ENCODE assay signal across 25 cellular contexts in the genomic region with DNA sequence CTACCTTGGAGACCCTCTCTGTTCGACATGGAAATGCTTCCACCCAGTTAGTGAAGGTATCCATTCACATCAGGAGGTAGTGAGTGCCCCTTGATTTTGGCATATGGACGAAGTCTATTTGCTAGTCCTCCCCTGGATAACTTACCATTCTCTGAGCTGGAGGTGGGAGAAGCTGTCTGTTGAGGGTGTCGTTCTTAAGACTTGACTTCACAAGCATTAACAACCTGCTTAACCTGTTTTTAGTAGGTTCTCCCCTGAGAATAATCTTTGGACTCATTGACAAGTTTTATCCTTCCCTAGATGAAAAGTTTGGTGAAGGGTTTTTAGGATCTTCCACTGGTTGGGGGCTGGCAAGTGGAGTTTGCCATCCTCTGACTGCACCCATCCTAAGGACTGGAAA.
A peak's percentile ranks its signal among the peaks of the same experiment; 100 is the strongest.
DNase-seq lines count a peak whose midpoint lies in the region; ATAC-seq, FAIRE-seq and TF ChIP-seq lines count a peak whose summit lies in the region.
"Had no signal": no experiment of that assay in that cellular context is flagged by ENCODE, and none has a peak within 500 bp of the region (broad histone marks: within the 10 kb centered on the region; RNA-seq: fewer than 3 reads in every experiment).

No MANE protein-coding gene starts in this region.

- H3K9ac ChIP-seq in SK-N-SH = peak overlapping the region; percentile 42; the same call in 1 of the 2 replicates
- no peak overlapping the region for H3K9ac ChIP-seq in K562 (ENCODE audit: insufficient read depth in 1 of 2, low read depth in 2 of 2, low read length in 2 of 2)

- no peaks in the 10 kb centered on the region for H3K79me2 ChIP-seq in SK-N-SH (ENCODE audit: insufficient read depth)
- H3K79me2 ChIP-seq in K562 (ENCODE audit: control insufficient read depth, insufficient read depth, low read length) = no peaks in the 10 kb centered on the region

- no peak for TF ChIP-seq POLR2A in K562 (conservative IDR thresholded peaks at IDR 0.05)

- no peak overlapping the region for H3K4me3 ChIP-seq in SK-N-SH (ENCODE audit: low read depth in 2 of 2, low read length in 1 of 2)
- H3K4me3 ChIP-seq in K562 = no peak overlapping the region

- BruUV-seq in K562 (replicated peaks; lab: Mats Ljungman, UMichigan) = no TSS peak

- H3K27ac ChIP-seq in SK-N-SH (ENCODE audit: low read depth in 2 of 2, low read length in 1 of 2) (peak overlapping the region in 1 of 2 experiments; percentile 95; a peak in 2 of 4 replicates), K562 (ENCODE audit: extremely low read depth, low read depth, low read length) (peak overlapping the region; percentile 98; the same call in 1 of the 3 replicates), foreskin keratinocyte (peak overlapping the region; percentile 7)

- TF ChIP-seq CTCF in SK-N-SH (IDR thresholded peaks at IDR 0.05) = no peak
- no peak for TF ChIP-seq CTCF in K562 (IDR thresholded peaks at IDR 0.05 in 2 of 3, conservative IDR thresholded peaks at IDR 0.05 in 1 of 3; ENCODE audit: insufficient read depth in 2 of 3, low read depth in 1 of 3, low read length in 3 of 3)
- TF ChIP-seq CTCF in foreskin keratinocyte (conservative IDR thresholded peaks at IDR 0.05) = no peak

- no peaks in the 10 kb centered on the region for H3K9me3 ChIP-seq in SK-N-SH
- H3K9me3 ChIP-seq in K562 (replicated peaks; ENCODE audit: control insufficient read depth, insufficient read depth, low read depth, low read length) = peaks cover 38% of the 10 kb centered on the region

- no peaks in the 10 kb centered on the region for H3K9me2 ChIP-seq in SK-N-SH

- no peaks in the 10 kb centered on the region for H4K20me1 ChIP-seq in SK-N-SH (ENCODE audit: insufficient read depth)
- no peaks in the 10 kb centered on the region for H4K20me1 ChIP-seq in K562 (replicated peaks; ENCODE audit: control insufficient read depth, insufficient read depth, low read length)

- no peaks in the 10 kb centered on the region for H3K9me1 ChIP-seq in K562 (ENCODE audit: control insufficient read depth, insufficient read depth, low read length)

- 69% methylated on average over 3 of the region's 3 CpGs for WGBS in SK-N-SH (ENCODE audit: low lambda C conversion rate)
- 73% methylated on average over 3 of the region's 3 CpGs for WGBS in K562 (ENCODE audit: insufficient coverage, low coverage, missing lambda C conversion rate)

- peaks cover 20% of the 10 kb centered on the region for H3F3A ChIP-seq in SK-N-SH (replicated peaks; ENCODE audit: insufficient read depth)

- DNase-seq in SK-N-SH (no peak), K562 (ENCODE audit: extremely low read depth in 1 of 4, low spot score in 3 of 4) (no peak), foreskin keratinocyte (no peak), NCI-H128 (lab: John Stamatoyannopoulos, UW; ENCODE audit: unreplicated experiment) (no peak), H4 (ENCODE audit: low spot score) (no peak)
- DNase-seq: AML-193; C1 segment of cervical spinal cord; Calu3; CD8-positive, alpha-beta T cell; DMS53; GDM1; H7; KG1; NCI-H1092 treated with DMSO at 0.1 percent for 48 hours; NCI-H146; NCI-H2029; NCI-H2171 treated with DMSO at 0.1 percent for 48 hours; NCI-H446; NCI-H526; OCI-M1; SHP77 treated with DMSO at 0.1 percent for 48 hours; T-cell had no signal

- no peak for FAIRE-seq in K562 (lab: Jason Lieb, UNC)

- POLR2A ChIA-PET in SK-N-SH (lab: Yijun Ruan, JAX) (no interaction called here), K562 (lab: Yijun Ruan, JAX) (no interaction called here)

- H2AFZ ChIP-seq in SK-N-SH (ENCODE audit: low read depth) (no peak overlapping the region), K562 (ENCODE audit: low read depth, low read length) (peak overlapping the region; percentile 68)

- intact Hi-C loops in K562 (cut with micrococcal nuclease) = loop anchor here (10.0 kb wide), 1 partner anchor 1048 kb away; no protein-coding TSS in a partner anchor

- CTCF ChIA-PET in SK-N-SH (lab: Yijun Ruan, JAX) = no interaction called here
- CTCF ChIA-PET in K562 (lab: Yijun Ruan, JAX; ENCODE audit: low intra/inter-chr PET ratio) = no interaction called here

- peaks cover 0 to 11% of the 10 kb centered on the region in 2 experiments; a peak in 1 of 4 replicates for H3K4me1 ChIP-seq in SK-N-SH (ENCODE audit: control insufficient read depth in 1 of 2, insufficient read depth in 2 of 2, low read depth in 1 of 2, low read length in 1 of 2)
- peaks cover 10 to 38% of the 10 kb centered on the region in 2 experiments; a peak in 3 of 5 replicates for H3K4me1 ChIP-seq in K562 (replicated peaks in 1 of 2; ENCODE audit: control insufficient read depth in 2 of 2, insufficient read depth in 2 of 2, low read length in 2 of 2)
- peaks cover 35% of the 10 kb centered on the region for H3K4me1 ChIP-seq in foreskin keratinocyte

- TF ChIP-seq RAD21 in SK-N-SH (IDR thresholded peaks at IDR 0.05; ENCODE audit: low read length) (no peak), K562 (CRISPR knock-in tag; conservative IDR thresholded peaks at IDR 0.05 in 1 of 2, IDR thresholded peaks at IDR 0.05 in 1 of 2) (no peak)

- ATAC-seq in SK-N-SH treated with all-trans-retinoic acid at 6 μM for 48 hours (no peak), K562 (no peak), foreskin keratinocyte (no peak), GM19467 (IDR thresholded peaks at IDR 0.05; ENCODE audit: unreplicated experiment) (no peak), HG03025 (IDR thresholded peaks at IDR 0.05; ENCODE audit: low FRiP score, unreplicated experiment) (no peak)
- ATAC-seq: CD8-positive, alpha-beta T cell; T-cell had no signal

- no peaks in the 10 kb centered on the region for H3K27me3 ChIP-seq in SK-N-SH (ENCODE audit: insufficient read depth)
- no peaks in the 10 kb centered on the region for H3K27me3 ChIP-seq in K562 (ENCODE audit: control insufficient read depth in 2 of 2, insufficient read depth in 2 of 2, low read length in 2 of 2)
- H3K27me3 ChIP-seq in foreskin keratinocyte = no peaks in the 10 kb centered on the region

- no peak for TF ChIP-seq EP300 in SK-N-SH (IDR thresholded peaks at IDR 0.05; ENCODE audit: borderline replicate concordance in 1 of 2, low read depth in 1 of 2, low read length in 1 of 2)
- no peak for TF ChIP-seq EP300 in K562 (IDR thresholded peaks at IDR 0.05; ENCODE audit: low read length)

- in situ Hi-C loops in K562 (cut with MboI) = no loop called here

- no peak overlapping the region for H3K4me2 ChIP-seq in SK-N-SH
- no peak overlapping the region for H3K4me2 ChIP-seq in K562 (ENCODE audit: insufficient read depth, low read length)

- H3K36me3 ChIP-seq in SK-N-SH (replicated peaks in 1 of 2; ENCODE audit: control insufficient read depth in 1 of 2, insufficient read depth in 2 of 2, low read length in 1 of 2) = no peaks in the 10 kb centered on the region
- peaks cover 15% of the 10 kb centered on the region for H3K36me3 ChIP-seq in K562 (ENCODE audit: control insufficient read depth, insufficient read depth, low read length)

TF ChIP-seq in SK-N-SH, 30 proteins besides CTCF, POLR2A, EP300 and RAD21:
- no peak for TF ChIP-seq CHD2 (IDR thresholded peaks at IDR 0.05; ENCODE audit: low read length, partially characterized antibody)
- TF ChIP-seq, protein P1, sequence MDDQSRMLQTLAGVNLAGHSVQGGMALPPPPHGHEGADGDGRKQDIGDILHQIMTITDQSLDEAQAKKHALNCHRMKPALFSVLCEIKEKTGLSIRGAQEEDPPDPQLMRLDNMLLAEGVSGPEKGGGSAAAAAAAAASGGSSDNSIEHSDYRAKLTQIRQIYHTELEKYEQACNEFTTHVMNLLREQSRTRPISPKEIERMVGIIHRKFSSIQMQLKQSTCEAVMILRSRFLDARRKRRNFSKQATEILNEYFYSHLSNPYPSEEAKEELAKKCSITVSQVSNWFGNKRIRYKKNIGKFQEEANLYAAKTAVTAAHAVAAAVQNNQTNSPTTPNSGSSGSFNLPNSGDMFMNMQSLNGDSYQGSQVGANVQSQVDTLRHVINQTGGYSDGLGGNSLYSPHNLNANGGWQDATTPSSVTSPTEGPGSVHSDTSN (IDR thresholded peaks at IDR 0.05) = no peak
- no peak for TF ChIP-seq MXI1 (IDR thresholded peaks at IDR 0.05; ENCODE audit: low read depth, low read length)
- TF ChIP-seq TEAD4 (IDR thresholded peaks at IDR 0.05; ENCODE audit: borderline replicate concordance, insufficient read depth) = no peak
- no peak for TF ChIP-seq FOXM1 (IDR thresholded peaks at IDR 0.05; ENCODE audit: low read depth)
- no peak for TF ChIP-seq SMC3 (IDR thresholded peaks at IDR 0.05; ENCODE audit: low read depth, low read length)

TF ChIP-seq in SK-N-SH treated with all-trans-retinoic acid at 6 μM for 48 hours, 23 proteins besides CTCF, POLR2A, EP300 and RAD21 (continues in another document):
- TF ChIP-seq, protein P2, sequence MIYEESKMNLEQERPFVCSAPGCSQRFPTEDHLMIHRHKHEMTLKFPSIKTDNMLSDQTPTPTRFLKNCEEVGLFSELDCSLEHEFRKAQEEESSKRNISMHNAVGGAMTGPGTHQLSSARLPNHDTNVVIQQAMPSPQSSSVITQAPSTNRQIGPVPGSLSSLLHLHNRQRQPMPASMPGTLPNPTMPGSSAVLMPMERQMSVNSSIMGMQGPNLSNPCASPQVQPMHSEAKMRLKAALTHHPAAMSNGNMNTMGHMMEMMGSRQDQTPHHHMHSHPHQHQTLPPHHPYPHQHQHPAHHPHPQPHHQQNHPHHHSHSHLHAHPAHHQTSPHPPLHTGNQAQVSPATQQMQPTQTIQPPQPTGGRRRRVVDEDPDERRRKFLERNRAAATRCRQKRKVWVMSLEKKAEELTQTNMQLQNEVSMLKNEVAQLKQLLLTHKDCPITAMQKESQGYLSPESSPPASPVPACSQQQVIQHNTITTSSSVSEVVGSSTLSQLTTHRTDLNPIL (CRISPR knock-in tag; IDR thresholded peaks at IDR 0.05; ENCODE audit: low read depth) = no peak

TF ChIP-seq in K562, 482 proteins besides CTCF, POLR2A, EP300 and RAD21 (continues in another document):
- TF ChIP-seq NCOA2 (IDR thresholded peaks at IDR 0.05; ENCODE audit: partially characterized antibody in 2 of 2) (no peak), TGIF2 (CRISPR knock-in tag; IDR thresholded peaks at IDR 0.05) (no peak), TBP (optimal IDR thresholded peaks at IDR 0.05; ENCODE audit: low read depth, low read length) (no peak), ZNF146 (CRISPR knock-in tag; IDR thresholded peaks at IDR 0.05; ENCODE audit: unreplicated experiment) (no peak)
